ENCODE assay signal across 19 cellular contexts in genomic region chr9:128644452-128644851, GRCh38. TPM values are rescaled to one million over a fixed set of nuclear protein-coding genes. Genes with fewer than 3 reads are reported as not detected.
DNase-seq lines count a peak whose midpoint lies in the region; ATAC-seq and TF ChIP-seq lines count a peak whose summit lies in the region.
"Had no signal": no experiment of that assay in that cellular context is flagged by ENCODE, and none has a peak within 500 bp of the region (broad histone marks: within the 10 kb centered on the region; RNA-seq: fewer than 3 reads in every experiment).

No MANE protein-coding gene starts in this region.

- no peak overlapping the region for H3K23ac ChIP-seq in IMR-90 (ENCODE audit: low read depth, low read length)
- peak overlapping the region in 1 of 2 experiments; percentile 83 for H3K23ac ChIP-seq in mesenchymal stem cell (ENCODE audit: low read length in 2 of 2)

- no peak for TF ChIP-seq RAD21 in IMR-90 (IDR thresholded peaks at IDR 0.05; ENCODE audit: low read length)

- POLR2A ChIA-PET in IMR-90 (lab: Charles Lee; ENCODE audit: unreplicated experiment): no interaction called here

- H3K4ac ChIP-seq in IMR-90 (ENCODE audit: low read depth, low read length) (no peak overlapping the region), mesenchymal stem cell (ENCODE audit: low read depth in 1 of 2, low read length in 2 of 2) (no peak overlapping the region)

- H2BK120ac ChIP-seq in IMR-90 (ENCODE audit: low read depth, low read length): no peak overlapping the region
- no peak overlapping the region for H2BK120ac ChIP-seq in mesenchymal stem cell (ENCODE audit: low read depth, low read length)

- no peaks in the 10 kb centered on the region for H4K20me1 ChIP-seq in IMR-90 (ENCODE audit: insufficient read depth, low read length)

- no peak overlapping the region for H3K56ac ChIP-seq in IMR-90 (ENCODE audit: extremely low read depth, insufficient read depth, low read length)

- H3K4me2 ChIP-seq in IMR-90 (ENCODE audit: low read depth, low read length) (no peak overlapping the region), mesenchymal stem cell (ENCODE audit: low read length, poor library complexity, severe bottlenecking) (no peak overlapping the region)

- no peak for DNase-seq in activated naive CD4-positive, alpha-beta T cell treated with anti-CD3 and anti-CD28 coated beads, Interleukin-2, amount 10 ng/mL, durations not matched to agents 7 days and 5 days
- DNase-seq in activated naive CD4-positive, alpha-beta T cell treated with anti-CD3 and anti-CD28 coated beads, Interleukin-2, amount 50 U/mL, for 72 hours (ENCODE audit: low spot score in 2 of 2): no peak
- DNase-seq in IMR-90 (no peak), mesenchymal stem cell (no peak), type B pancreatic cell (ENCODE audit: extremely low spot score, unreplicated experiment) (no peak), HUDEP-2 (lab: John Stamatoyannopoulos, UW; ENCODE audit: unreplicated experiment in 76 of 76) (no peak)
- DNase-seq: 8988T; CD8-positive, alpha-beta memory T cell; DND-41; KG1; NCI-H1417; NCI-H187; NCI-H2107; NCI-H510A; NCI-H748 treated with DMSO at 0.1 percent for 48 hours; SJCRH30 had no signal

- H3K14ac ChIP-seq in IMR-90 (replicated peaks; ENCODE audit: low read depth, low read length) (no peak overlapping the region), mesenchymal stem cell (ENCODE audit: low read length in 2 of 2) (peak overlapping the region in 1 of 2 experiments; percentile 63)

- H4K8ac ChIP-seq in IMR-90 (ENCODE audit: low read depth in 2 of 2, low read length in 2 of 2): no peak overlapping the region
- H4K8ac ChIP-seq in mesenchymal stem cell (ENCODE audit: low read length): no peak overlapping the region

- peaks cover 4% of the 10 kb centered on the region for H3K4me1 ChIP-seq in IMR-90 (ENCODE audit: control insufficient read depth, insufficient read depth, low read length)
- peaks cover 24% of the 10 kb centered on the region for H3K4me1 ChIP-seq in mesenchymal stem cell (ENCODE audit: control insufficient read depth, insufficient read depth, low read depth, low read length)
- H3K4me1 ChIP-seq: HAP-1, SJCRH30 had no signal

- H3K18ac ChIP-seq in IMR-90 (ENCODE audit: low read depth, low read length) (no peak overlapping the region), mesenchymal stem cell (ENCODE audit: low read depth in 1 of 2, low read length in 2 of 2) (no peak overlapping the region)

- H3K27me3 Mint-ChIP-seq in activated naive CD4-positive, alpha-beta T cell treated with anti-CD3 and anti-CD28 coated beads, Interleukin-2, amount 10 ng/mL, durations not matched to agents 7 days and 5 days: no peaks in the 10 kb centered on the region
- no peaks in the 10 kb centered on the region for H3K27me3 Mint-ChIP-seq in type B pancreatic cell
- H3K27me3 Mint-ChIP-seq: CD8-positive, alpha-beta memory T cell had no signal

- in situ Hi-C loops in IMR-90 (cut with MboI; ENCODE audit: low sequenced_read_pairs): no loop called here

- H2AK9ac ChIP-seq in IMR-90 (replicated peaks; ENCODE audit: low read depth, low read length, poor library complexity): no peak overlapping the region

- H3K27ac ChIP-seq in IMR-90 (ENCODE audit: insufficient read depth, low read length) (no peak overlapping the region), mesenchymal stem cell (ENCODE audit: low read length, poor library complexity, severe bottlenecking) (no peak overlapping the region)
- H3K27ac ChIP-seq: SJCRH30 had no signal

- H3K4me3 Mint-ChIP-seq in activated naive CD4-positive, alpha-beta T cell treated with anti-CD3 and anti-CD28 coated beads, Interleukin-2, amount 10 ng/mL, durations not matched to agents 7 days and 5 days: no peak overlapping the region
- H3K4me3 Mint-ChIP-seq in type B pancreatic cell: no peak overlapping the region
- H3K4me3 Mint-ChIP-seq: CD8-positive, alpha-beta memory T cell had no signal

- TF ChIP-seq POLR2A in IMR-90 (IDR thresholded peaks at IDR 0.05; ENCODE audit: low read depth, low read length): no peak

- ATAC-seq in activated naive CD4-positive, alpha-beta T cell treated with anti-CD3 and anti-CD28 coated beads, Interleukin-2, amount 50 U/mL, for 72 hours: no peak
- ATAC-seq in IMR-90 (ENCODE audit: low read depth): no peak
- no peak for ATAC-seq in HG03342 (IDR thresholded peaks at IDR 0.05; ENCODE audit: unreplicated experiment)
- ATAC-seq in HG03521 (IDR thresholded peaks at IDR 0.05; ENCODE audit: unreplicated experiment): no peak

- H3K4me1 Mint-ChIP-seq in activated naive CD4-positive, alpha-beta T cell treated with anti-CD3 and anti-CD28 coated beads, Interleukin-2, amount 10 ng/mL, durations not matched to agents 7 days and 5 days: no peaks in the 10 kb centered on the region
- peaks cover 9% of the 10 kb centered on the region for H3K4me1 Mint-ChIP-seq in type B pancreatic cell (ENCODE audit: unreplicated experiment)
- H3K4me1 Mint-ChIP-seq: CD8-positive, alpha-beta memory T cell had no signal

- H3K27me3 ChIP-seq in IMR-90 (ENCODE audit: control insufficient read depth, insufficient read depth, low read length) (no peaks in the 10 kb centered on the region), mesenchymal stem cell (ENCODE audit: control insufficient read depth in 1 of 2, insufficient read depth in 1 of 2, low read length in 2 of 2) (no peaks in the 10 kb centered on the region)
- H3K27me3 ChIP-seq: SJCRH30 had no signal

- no peak overlapping the region for H2BK20ac ChIP-seq in IMR-90 (ENCODE audit: low read depth, low read length)

- 97% methylated on average over 10 of the region's 16 CpGs; no CpG with 5 or more reads in 1 of the 2 experiments for WGBS in IMR-90 (ENCODE audit: extremely low coverage in 2 of 2, insufficient read length in 1 of 2), 2 experiments
- 92% methylated on average over 16 of the region's 16 CpGs for WGBS in mesenchymal stem cell

- CTCF ChIA-PET in activated naive CD4-positive, alpha-beta T cell treated with anti-CD3 and anti-CD28 coated beads, Interleukin-2, amount 10 ng/mL, durations not matched to agents 7 days and 5 days (lab: Charles Lee): no interaction called here
- CTCF ChIA-PET in IMR-90 (lab: Yijun Ruan, JAX): no interaction called here

- no peak overlapping the region for H2BK15ac ChIP-seq in IMR-90 (ENCODE audit: low read depth, low read length)
- no peak overlapping the region for H2BK15ac ChIP-seq in mesenchymal stem cell (ENCODE audit: low read depth, poor library complexity, severe bottlenecking)

- H2AFZ ChIP-seq in IMR-90 (replicated peaks; ENCODE audit: low read length, poor library complexity): peak overlapping the region; percentile 21
- H2AFZ ChIP-seq in mesenchymal stem cell (ENCODE audit: low read depth, low read length): no peak overlapping the region

- H2BK5ac ChIP-seq in IMR-90 (ENCODE audit: low read depth, low read length, poor library complexity, severe bottlenecking): no peak overlapping the region
- no peak overlapping the region for H2BK5ac ChIP-seq in mesenchymal stem cell (ENCODE audit: low read depth, low read length, poor library complexity, severe bottlenecking)

- H3K27ac Mint-ChIP-seq in activated naive CD4-positive, alpha-beta T cell treated with anti-CD3 and anti-CD28 coated beads, Interleukin-2, amount 10 ng/mL, durations not matched to agents 7 days and 5 days: peak overlapping the region; percentile 78
- no peak overlapping the region for H3K27ac Mint-ChIP-seq in activated naive CD4-positive, alpha-beta T cell treated with anti-CD3 and anti-CD28 coated beads, Interleukin-2, amount 50 U/mL, for 72 hours
- peak overlapping the region; percentile 36 for H3K27ac Mint-ChIP-seq in type B pancreatic cell

- H3K9me3 ChIP-seq in IMR-90 (ENCODE audit: control insufficient read depth, insufficient read depth, low read length) (no peaks in the 10 kb centered on the region), mesenchymal stem cell (ENCODE audit: control insufficient read depth, low read length) (no peaks in the 10 kb centered on the region)
- H3K9me3 ChIP-seq: HAP-1, SJCRH30 had no signal

- TF ChIP-seq CTCF in IMR-90 (conservative IDR thresholded peaks at IDR 0.05; ENCODE audit: low read depth, low read length) (no peak), type B pancreatic cell (conservative IDR thresholded peaks at IDR 0.05) (no peak)

- dilution Hi-C loops in IMR-90 (cut with HindIII; ENCODE audit: low sequenced_read_pairs, unreplicated experiment): no loop called here

- H3K36me3 ChIP-seq in IMR-90 (ENCODE audit: control insufficient read depth, insufficient read depth, low read length) (peaks cover 4% of the 10 kb centered on the region), mesenchymal stem cell (ENCODE audit: control insufficient read depth in 1 of 2, insufficient read depth in 2 of 2, low read depth in 1 of 2, low read length in 2 of 2) (peaks cover 6 to 24% of the 10 kb centered on the region in 2 experiments)

- intact Hi-C loops in IMR-90 (cut with micrococcal nuclease): no loop called here

- H3K9ac ChIP-seq in IMR-90 (ENCODE audit: low read depth, low read length) (no peak overlapping the region), mesenchymal stem cell (ENCODE audit: low read length) (no peak overlapping the region)

- no peaks in the 10 kb centered on the region for H3K9me3 Mint-ChIP-seq in activated naive CD4-positive, alpha-beta T cell treated with anti-CD3 and anti-CD28 coated beads, Interleukin-2, amount 10 ng/mL, durations not matched to agents 7 days and 5 days
- no peaks in the 10 kb centered on the region for H3K9me3 Mint-ChIP-seq in activated naive CD4-positive, alpha-beta T cell treated with anti-CD3 and anti-CD28 coated beads, Interleukin-2, amount 50 U/mL, for 72 hours
- no peaks in the 10 kb centered on the region for H3K9me3 Mint-ChIP-seq in type B pancreatic cell
- H3K9me3 Mint-ChIP-seq: CD8-positive, alpha-beta memory T cell had no signal

- H3K36me3 Mint-ChIP-seq in activated naive CD4-positive, alpha-beta T cell treated with anti-CD3 and anti-CD28 coated beads, Interleukin-2, amount 10 ng/mL, durations not matched to agents 7 days and 5 days: peaks cover 2% of the 10 kb centered on the region
- H3K36me3 Mint-ChIP-seq in activated naive CD4-positive, alpha-beta T cell treated with anti-CD3 and anti-CD28 coated beads, Interleukin-2, amount 50 U/mL, for 72 hours: no peaks in the 10 kb centered on the region
- H3K36me3 Mint-ChIP-seq in type B pancreatic cell: peaks cover 3% of the 10 kb centered on the region
- H3K36me3 Mint-ChIP-seq: CD8-positive, alpha-beta memory T cell had no signal

- peaks cover 26 to 49% of the 10 kb centered on the region in 2 experiments for H3K79me1 ChIP-seq in IMR-90 (ENCODE audit: low read depth in 1 of 2, low read length in 2 of 2)
- H3K79me1 ChIP-seq in mesenchymal stem cell (replicated peaks; ENCODE audit: low read length, poor library complexity, severe bottlenecking): peaks cover 40% of the 10 kb centered on the region

- H2BK12ac ChIP-seq in mesenchymal stem cell (ENCODE audit: low read length in 2 of 2): peak overlapping the region in 1 of 2 experiments; percentile 31

- H3K4me3 ChIP-seq in IMR-90 (ENCODE audit: insufficient read depth, low read depth, low read length) (no peak overlapping the region), mesenchymal stem cell (ENCODE audit: insufficient read depth in 1 of 2, low read depth in 1 of 2, low read length in 2 of 2) (no peak overlapping the region)
- H3K4me3 ChIP-seq: HAP-1, SJCRH30 had no signal

- H2AK5ac ChIP-seq in IMR-90 (ENCODE audit: low read depth, low read length) (no peak overlapping the region), mesenchymal stem cell (ENCODE audit: low read length, severe bottlenecking) (peak overlapping the region; percentile 81)

- H4K91ac ChIP-seq in IMR-90 (ENCODE audit: insufficient read depth, low read depth, low read length) (no peak overlapping the region), mesenchymal stem cell (ENCODE audit: low read length) (no peak overlapping the region)

- no TSS peak for BruUV-seq in IMR-90 (replicated peaks; lab: Mats Ljungman, UMichigan)

- no peak overlapping the region for H4K5ac ChIP-seq in IMR-90 (ENCODE audit: low read depth, low read length)

- peaks cover 15% of the 10 kb centered on the region; the same call in 1 of the 2 replicates for H3K9me1 ChIP-seq in IMR-90 (ENCODE audit: insufficient read depth, low read length)

RNA-seq across cellular contexts. Expression of gene DYNC2I2, which starts 12.2 kb away (rescaled TPM):
- 10 to 100 TPM; 22.2 to 27.3 TPM for total RNA-seq in activated naive CD4-positive, alpha-beta T cell treated with anti-CD3 and anti-CD28 coated beads, Interleukin-2, amount 50 U/mL, for 72 hours
- total RNA-seq in IMR-90 (2012; rRNA removed) (36.1 and 37.1 TPM in 2 replicates), type B pancreatic cell (ENCODE audit: low replicate concordance) (65.0 and 70.6 TPM in 2 replicates)
- 33.7 and 42.9 TPM in 2 replicates for polyA plus RNA-seq in IMR-90 (2012; rRNA removed)
- polyA plus RNA-seq in IMR-90 (2012; cell fraction: cytosol; rRNA removed): 27.9 and 40.6 TPM in 2 replicates
- polyA plus RNA-seq in IMR-90 (2012; cell fraction: nucleus; rRNA removed; ENCODE audit: low replicate concordance): 24.0 and 102 TPM in 2 replicates
- polyA plus RNA-seq in mesenchymal stem cell (2013, experiment 1 of 2): 16.5 TPM
- polyA plus RNA-seq in mesenchymal stem cell (2013, experiment 2 of 2): 16.2 TPM

RNA-seq across cellular contexts. Expression of gene SET, which starts 44.6 kb away (rescaled TPM):
- total RNA-seq in activated naive CD4-positive, alpha-beta T cell treated with anti-CD3 and anti-CD28 coated beads, Interleukin-2, amount 50 U/mL, for 72 hours: 100 to 1,000 TPM; 499 to 548 TPM
- total RNA-seq in IMR-90 (2012; rRNA removed): 182 and 587 TPM in 2 replicates
- 80.2 and 104 TPM in 2 replicates for polyA plus RNA-seq in IMR-90 (2012; rRNA removed)
- 13.7 and 17.9 TPM in 2 replicates for polyA plus RNA-seq in IMR-90 (2012; cell fraction: cytosol; rRNA removed)
- polyA plus RNA-seq in IMR-90 (2012; cell fraction: nucleus; rRNA removed; ENCODE audit: low replicate concordance): 21.2 and 52.6 TPM in 2 replicates
- 293 TPM for polyA plus RNA-seq in mesenchymal stem cell (2013, experiment 1 of 2)
- 300 TPM for polyA plus RNA-seq in mesenchymal stem cell (2013, experiment 2 of 2)
- 450 and 545 TPM in 2 replicates for total RNA-seq in type B pancreatic cell (ENCODE audit: low replicate concordance)

RNA-seq across cellular contexts. Expression of gene PKN3, which starts 57.9 kb away (rescaled TPM):
- 10 to 100 TPM; 10.7 to 14.0 TPM for total RNA-seq in activated naive CD4-positive, alpha-beta T cell treated with anti-CD3 and anti-CD28 coated beads, Interleukin-2, amount 50 U/mL, for 72 hours
- total RNA-seq in IMR-90 (2012; rRNA removed) (1.6 and 1.7 TPM in 2 replicates), type B pancreatic cell (ENCODE audit: low replicate concordance) (6.9 and 11.7 TPM in 2 replicates)
- polyA plus RNA-seq in IMR-90 (2012; rRNA removed): 3.8 and 5.7 TPM in 2 replicates
- 3.5 and 3.6 TPM in 2 replicates for polyA plus RNA-seq in IMR-90 (2012; cell fraction: cytosol; rRNA removed)
- polyA plus RNA-seq in IMR-90 (2012; cell fraction: nucleus; rRNA removed; ENCODE audit: low replicate concordance): 18.8 and 32.4 TPM in 2 replicates
- polyA plus RNA-seq in mesenchymal stem cell (2013, experiment 1 of 2): 2.0 TPM
- 2.0 TPM for polyA plus RNA-seq in mesenchymal stem cell (2013, experiment 2 of 2)

Comparison
In these comparisons a context has a peak if more than half of its experiments do, and no peak if none do; other contexts are left out.
1. H3K27ac Mint-ChIP-seq: peak in activated naive CD4-positive, alpha-beta T cell treated with anti-CD3 and anti-CD28 coated beads, Interleukin-2, amount 10 ng/mL, durations not matched to agents 7 days and 5 days (single experiment) and type B pancreatic cell (single experiment); none in activated naive CD4-positive, alpha-beta T cell treated with anti-CD3 and anti-CD28 coated beads, Interleukin-2, amount 50 U/mL, for 72 hours (0 of 2).